Comparison of ENCODE assay signal across 15 cellular contexts in the genomic region with DNA sequence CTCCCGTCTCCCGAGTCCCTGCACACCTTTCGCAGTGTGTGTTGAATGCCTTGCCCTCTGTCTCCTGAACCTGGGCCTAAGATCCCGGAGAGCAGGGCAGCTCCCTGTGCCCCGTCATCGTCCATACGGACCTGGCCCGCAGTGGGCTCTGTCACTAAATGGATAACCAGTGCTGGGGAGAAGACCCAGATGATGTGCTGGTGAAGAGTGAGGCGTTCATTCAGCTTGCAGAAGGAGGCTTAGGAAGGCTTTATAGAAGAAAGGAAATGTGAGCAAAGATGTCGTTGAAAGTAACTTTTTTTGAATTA. TPM values are rescaled to one million over a fixed set of nuclear protein-coding genes. Genes with fewer than 3 reads are reported as not detected.
DNase-seq lines count a peak whose midpoint lies in the region; ATAC-seq and TF ChIP-seq lines count a peak whose summit lies in the region.
"Had no signal": no experiment of that assay in that cellular context is flagged by ENCODE, and none has a peak within 500 bp of the region (broad histone marks: within the 10 kb centered on the region; RNA-seq: fewer than 3 reads in every experiment).

No MANE protein-coding gene starts in this region.

- WGBS in endodermal cell (ENCODE audit: insufficient coverage in 1 of 2, insufficient read length in 1 of 2), 2 experiments = 91 to 95% methylated on average over 7 to 10 of the region's 10 CpGs

- POLR2A ChIA-PET in RWPE1 (lab: Yijun Ruan, JAX; ENCODE audit: low non-redundant PET) = interaction anchor here (0.6 kb wide), 1 partner anchor 54 kb away, joined by 5 read pairs; no protein-coding TSS in a partner anchor
- POLR2A ChIA-PET in PC-3 (lab: Charles Lee; ENCODE audit: unreplicated experiment) = no interaction called here

- H3K4me2 ChIP-seq in PC-3 (ENCODE audit: low read length) = no peak overlapping the region

- no peaks in the 10 kb centered on the region for H3K9me2 ChIP-seq in PC-3 (replicated peaks; ENCODE audit: low read length)

- H3K4me1 ChIP-seq in endodermal cell (ENCODE audit: control insufficient read depth, insufficient read depth, low read length) = no peaks in the 10 kb centered on the region
- H3K4me1 ChIP-seq in PC-3 (ENCODE audit: insufficient read depth, low read length) = peaks cover 8% of the 10 kb centered on the region; the same call in 1 of the 2 replicates

- no peaks in the 10 kb centered on the region for H3K27me3 Mint-ChIP-seq in stimulated activated naive CD8-positive, alpha-beta T cell treated with anti-CD3 and anti-CD28 coated beads, Interleukin-15, Interleukin-2, amounts not matched to agents 100 ng/mL and 50 ng/mL, for 24 hours
- H3K27me3 Mint-ChIP-seq in stimulated activated naive CD8-positive, alpha-beta T cell treated with anti-CD3 and anti-CD28 coated beads, Interleukin-15, amount 100 ng/mL, for 72 hours = no peaks in the 10 kb centered on the region
- H3K27me3 Mint-ChIP-seq in endodermal cell (ENCODE audit: insufficient read depth) = no peaks in the 10 kb centered on the region

- DNase-seq in stimulated activated naive CD8-positive, alpha-beta T cell treated with anti-CD3 and anti-CD28 coated beads, Interleukin-15, amount 100 ng/mL, for 72 hours = no peak
- DNase-seq in RWPE1 (ENCODE audit: low spot score) = no peak
- DNase-seq in endodermal cell = peak; percentile 48
- no peak for DNase-seq in PC-3
- DNase-seq in posterior vena cava (ENCODE audit: low spot score) = no peak
- DNase-seq in AML-193 (lab: John Stamatoyannopoulos, UW) = no peak
- DNase-seq: Caco-2, DMS53, Kasumi-1, NCI-H187 treated with DMSO at 0.1 percent for 48 hours, NCI-H2171, SIG-M5 had no signal

- peaks cover 16% of the 10 kb centered on the region for H3K4me1 Mint-ChIP-seq in stimulated activated naive CD8-positive, alpha-beta T cell treated with anti-CD3 and anti-CD28 coated beads, Interleukin-15, Interleukin-2, amounts not matched to agents 100 ng/mL and 50 ng/mL, for 24 hours (ENCODE audit: low read depth)
- H3K4me1 Mint-ChIP-seq in stimulated activated naive CD8-positive, alpha-beta T cell treated with anti-CD3 and anti-CD28 coated beads, Interleukin-15, amount 100 ng/mL, for 72 hours = peaks cover 20% of the 10 kb centered on the region
- H3K4me1 Mint-ChIP-seq in endodermal cell = no peaks in the 10 kb centered on the region

- no peak for TF ChIP-seq CTCF in RWPE1 (conservative IDR thresholded peaks at IDR 0.05; ENCODE audit: low read depth)
- no peak for TF ChIP-seq CTCF in endodermal cell (conservative IDR thresholded peaks at IDR 0.05)
- TF ChIP-seq CTCF in PC-3 (conservative IDR thresholded peaks at IDR 0.05; ENCODE audit: low read depth, low read length) = no peak

- peak overlapping the region; percentile 33; the same call in 1 of the 2 replicates for H3K27ac ChIP-seq in RWPE1
- H3K27ac ChIP-seq in endodermal cell (ENCODE audit: low read depth, low read length) = no peak overlapping the region
- no peak overlapping the region for H3K27ac ChIP-seq in PC-3 (ENCODE audit: low read length)
- H3K27ac ChIP-seq: C4-2B had no signal

- intact Hi-C loops in PC-3 (cut with micrococcal nuclease) (no loop called here), posterior vena cava (cut with DNase I) (no loop called here)

- no peaks in the 10 kb centered on the region for H3K79me2 ChIP-seq in PC-3 (ENCODE audit: low read length)

- H3K36me3 ChIP-seq in endodermal cell (ENCODE audit: control insufficient read depth, insufficient read depth, low read length) (peaks cover 29% of the 10 kb centered on the region), PC-3 (ENCODE audit: low read depth, low read length) (no peaks in the 10 kb centered on the region)

- no peaks in the 10 kb centered on the region for H3K27me3 ChIP-seq in endodermal cell (ENCODE audit: control insufficient read depth, insufficient read depth, low read length, poor library complexity, severe bottlenecking)
- H3K27me3 ChIP-seq in PC-3 (ENCODE audit: low read length) = no peaks in the 10 kb centered on the region

- peaks cover 72% of the 10 kb centered on the region for H3K36me3 Mint-ChIP-seq in stimulated activated naive CD8-positive, alpha-beta T cell treated with anti-CD3 and anti-CD28 coated beads, Interleukin-15, Interleukin-2, amounts not matched to agents 100 ng/mL and 50 ng/mL, for 24 hours (ENCODE audit: low read depth)
- H3K36me3 Mint-ChIP-seq in endodermal cell (ENCODE audit: low read depth) = peaks cover 48% of the 10 kb centered on the region

- no peaks in the 10 kb centered on the region for H3K9me3 Mint-ChIP-seq in stimulated activated naive CD8-positive, alpha-beta T cell treated with anti-CD3 and anti-CD28 coated beads, Interleukin-15, Interleukin-2, amounts not matched to agents 100 ng/mL and 50 ng/mL, for 24 hours
- H3K9me3 Mint-ChIP-seq in stimulated activated naive CD8-positive, alpha-beta T cell treated with anti-CD3 and anti-CD28 coated beads, Interleukin-15, amount 100 ng/mL, for 72 hours = no peaks in the 10 kb centered on the region
- peaks cover 7% of the 10 kb centered on the region for H3K9me3 Mint-ChIP-seq in endodermal cell

- no peaks in the 10 kb centered on the region for H4K20me1 ChIP-seq in PC-3 (ENCODE audit: low read length)

- H2AFZ ChIP-seq in PC-3 (ENCODE audit: low read length) = no peak overlapping the region

- H3K9ac ChIP-seq in endodermal cell (ENCODE audit: extremely low read depth, low read length, poor library complexity, severe bottlenecking) = no peak overlapping the region
- H3K9ac ChIP-seq in PC-3 (ENCODE audit: low read length) = no peak overlapping the region

- peak overlapping the region; percentile 75 for H3K27ac Mint-ChIP-seq in stimulated activated naive CD8-positive, alpha-beta T cell treated with anti-CD3 and anti-CD28 coated beads, Interleukin-15, Interleukin-2, amounts not matched to agents 100 ng/mL and 50 ng/mL, for 24 hours
- no peak overlapping the region for H3K27ac Mint-ChIP-seq in stimulated activated naive CD8-positive, alpha-beta T cell treated with anti-CD3 and anti-CD28 coated beads, Interleukin-15, amount 100 ng/mL, for 72 hours
- H3K27ac Mint-ChIP-seq in endodermal cell = no peak overlapping the region

- no TSS peak for BruUV-seq in PC-3 (replicated peaks; lab: Mats Ljungman, UMichigan)

- no peaks in the 10 kb centered on the region for H3F3A ChIP-seq in PC-3 (ENCODE audit: low read length, unreplicated experiment)

- CTCF ChIA-PET in RWPE1 (lab: Yijun Ruan, JAX) = interaction anchor here (0.7 kb wide), 1 partner anchor 130 kb away, joined by 3 read pairs; no protein-coding TSS in a partner anchor
- CTCF ChIA-PET in PC-3 (lab: Charles Lee) = no interaction called here

- H3K4me3 ChIP-seq in endodermal cell (ENCODE audit: low read length) (no peak overlapping the region), PC-3 (ENCODE audit: low read length) (no peak overlapping the region)

- no peak overlapping the region for H3K4me3 Mint-ChIP-seq in stimulated activated naive CD8-positive, alpha-beta T cell treated with anti-CD3 and anti-CD28 coated beads, Interleukin-15, Interleukin-2, amounts not matched to agents 100 ng/mL and 50 ng/mL, for 24 hours
- no peak overlapping the region for H3K4me3 Mint-ChIP-seq in stimulated activated naive CD8-positive, alpha-beta T cell treated with anti-CD3 and anti-CD28 coated beads, Interleukin-15, amount 100 ng/mL, for 72 hours
- H3K4me3 Mint-ChIP-seq in endodermal cell = no peak overlapping the region

- H3K9me3 ChIP-seq in endodermal cell (ENCODE audit: control insufficient read depth, low read length) (peaks cover 4% of the 10 kb centered on the region), PC-3 (ENCODE audit: low read length) (no peaks in the 10 kb centered on the region)
- H3K9me3 ChIP-seq: Caco-2 had no signal

- ATAC-seq in stimulated activated naive CD8-positive, alpha-beta T cell treated with anti-CD3 and anti-CD28 coated beads, Interleukin-15, amount 100 ng/mL, for 72 hours = no peak
- ATAC-seq in PC-3 = no peak
- ATAC-seq: HCT116 had no signal

RNA-seq across cellular contexts. Expression of a gene that starts 34.4 kb away (rescaled TPM):
- total RNA-seq in endodermal cell = 10 to 100 TPM; 31.2 to 34.5 TPM
- polyA plus RNA-seq in endodermal cell (2013, experiment 1 of 2) = 32.6 TPM
- 31.8 TPM for polyA plus RNA-seq in endodermal cell (2013, experiment 2 of 2)
- 19.5 and 22.7 TPM in 2 replicates for total RNA-seq in PC-3 (2014; rRNA removed)
- 10 to 100 TPM; 33.2 to 43.1 TPM for total RNA-seq in posterior vena cava
